9 cellular contexts compared by ENCODE assay signal in genomic region chr13:46796515-46797467, GRCh38. TPM values are rescaled to one million over a fixed set of nuclear protein-coding genes. Genes with fewer than 3 reads are reported as not detected.
DNase-seq lines count a peak whose midpoint lies in the region; ATAC-seq, FAIRE-seq and TF ChIP-seq lines count a peak whose summit lies in the region.
"Had no signal": no experiment of that assay in that cellular context is flagged by ENCODE, and none has a peak within 500 bp of the region (broad histone marks: within the 10 kb centered on the region; RNA-seq: fewer than 3 reads in every experiment).

Gene ESD (minus strand): TSS chr13:46797161. CDS start chr13:46791413, 5,748 bp downstream.

- peak; percentile 91 for ATAC-seq in HG03196 (IDR thresholded peaks at IDR 0.05; ENCODE audit: unreplicated experiment)
- peak; percentile 87 to 89 for ATAC-seq in activated CD4-positive, CD25-positive, alpha-beta regulatory T cell treated with anti-CD3 and anti-CD28 coated beads, Interleukin-2, amount 50 U/mL, for 24 hours

- intact Hi-C loops in kidney (cut with DNase I): no loop called here

- H3K9me3 ChIP-seq in kidney (ENCODE audit: control insufficient read depth in 1 of 2, low read length in 2 of 2): no peaks in the 10 kb centered on the region

- DNase-seq in AG08396 (ENCODE audit: low spot score) (peak; percentile 93), NCI-H345 (lab: John Stamatoyannopoulos, UW) (peak; percentile 87), cerebellar cortex (ENCODE audit: low spot score) (peak; percentile 94), kidney (peak; percentile 98)
- peak; percentile 97 for DNase-seq in stimulated activated CD4-positive, alpha-beta T cell treated with anti-CD3 and anti-CD28 coated beads, Interleukin-15, amount 100 ng/mL, for 24 hours

- peak within 1 kb of the TSS; percentile 95 to 97 for H3K27ac ChIP-seq in kidney (ENCODE audit: low read depth in 2 of 2, low read length in 2 of 2)

- H3K36me3 ChIP-seq in kidney (ENCODE audit: control insufficient read depth in 1 of 2, insufficient read depth in 2 of 2, low read length in 2 of 2): no peaks in the 10 kb centered on the region

- no peak for TF ChIP-seq CTCF in kidney (IDR thresholded peaks at IDR 0.05; ENCODE audit: borderline replicate concordance, extremely low read depth, insufficient read depth)

- peaks cover 7 to 14% of the 10 kb centered on the region in 2 donors for H3K4me1 ChIP-seq in kidney (ENCODE audit: control insufficient read depth in 1 of 2, insufficient read depth in 1 of 2, low read depth in 1 of 2, low read length in 2 of 2)

- no peak for FAIRE-seq in kidney (lab: Jason Lieb, UNC)
- FAIRE-seq: TTC549 had no signal

- peak within 1 kb of the TSS; percentile 92 to 93 for H3K9ac ChIP-seq in kidney (ENCODE audit: low read length in 2 of 2)

- TF ChIP-seq POLR2A in GM18951 (IDR thresholded peaks at IDR 0.05; ENCODE audit: extremely low read depth, insufficient read depth, insufficient read length): peak; percentile 73

- peak within 1 kb of the TSS; percentile 89 to 90 for H3K4me3 ChIP-seq in kidney (ENCODE audit: low read length in 2 of 2)

- in situ Hi-C loops in GM18951 (cut with MboI; ENCODE audit: low sequenced_read_pairs, unreplicated experiment): no loop called here

RNA-seq across cellular contexts. Expression of gene ESD, which starts in this region (rescaled TPM):
- 98.5 TPM for total RNA-seq in kidney
- polyA plus RNA-seq in kidney (ENCODE audit: insufficient read depth, low read depth, low replicate concordance): 179 TPM

Comparison
In these comparisons a context has a peak if more than half of its experiments do, and no peak if none do; other contexts are left out.
1. Peak in every context shown above with its lines: DNase-seq, ATAC-seq, H3K4me3 ChIP-seq and H3K27ac ChIP-seq.